ENCODE assay signal across 17 cellular contexts in genomic region chr2:41926614-41927580, GRCh38.
DNase-seq lines count a peak whose midpoint lies in the region; ATAC-seq and TF ChIP-seq lines count a peak whose summit lies in the region.
"Had no signal": no experiment of that assay in that cellular context is flagged by ENCODE, and none has a peak within 500 bp of the region (broad histone marks: within the 10 kb centered on the region; RNA-seq: fewer than 3 reads in every experiment).

No MANE protein-coding gene starts in this region.

- TF ChIP-seq CTCF in heart right ventricle (IDR thresholded peaks at IDR 0.05) (no peak), osteocyte (IDR thresholded peaks at IDR 0.05) (no peak), uterus (IDR thresholded peaks at IDR 0.05) (no peak)

- H3K27ac ChIP-seq in heart right ventricle = peak overlapping the region; percentile 29 to 88 (median 78)
- H3K27ac ChIP-seq in uterus = peak overlapping the region; percentile 55 to 78
- H3K27ac ChIP-seq: 22Rv1, neutrophil had no signal

- H3K36me3 Mint-ChIP-seq in activated naive CD8-positive, alpha-beta T cell treated with anti-CD3 and anti-CD28 coated beads, Interleukin-2, amount 50 U/mL, for 24 hours (ENCODE audit: low read depth) = no peaks in the 10 kb centered on the region
- H3K36me3 Mint-ChIP-seq in activated naive CD8-positive, alpha-beta T cell treated with anti-CD3 and anti-CD28 coated beads for 36 hours = no peaks in the 10 kb centered on the region
- no peaks in the 10 kb centered on the region for H3K36me3 Mint-ChIP-seq in osteocyte (ENCODE audit: unreplicated experiment)
- H3K36me3 Mint-ChIP-seq in activated naive CD4-positive, alpha-beta T cell treated with anti-CD3 and anti-CD28 coated beads, Interleukin-2, amount 50 U/mL, for 72 hours = peaks cover 0 to 10% of the 10 kb centered on the region in 2 donors

- H3K4me1 Mint-ChIP-seq in activated naive CD8-positive, alpha-beta T cell treated with anti-CD3 and anti-CD28 coated beads, Interleukin-2, amount 50 U/mL, for 24 hours = no peaks in the 10 kb centered on the region
- no peaks in the 10 kb centered on the region for H3K4me1 Mint-ChIP-seq in activated naive CD8-positive, alpha-beta T cell treated with anti-CD3 and anti-CD28 coated beads for 36 hours
- peaks cover 56% of the 10 kb centered on the region for H3K4me1 Mint-ChIP-seq in osteocyte (ENCODE audit: unreplicated experiment)

- H3K4me1 ChIP-seq in heart right ventricle = peaks cover 8 to 66% (median 40%) of the 10 kb centered on the region in 9 donors
- no peaks in the 10 kb centered on the region for H3K4me1 ChIP-seq in uterus

- H3K9me3 Mint-ChIP-seq in activated naive CD8-positive, alpha-beta T cell treated with anti-CD3 and anti-CD28 coated beads, Interleukin-2, amount 50 U/mL, for 24 hours = no peaks in the 10 kb centered on the region
- H3K9me3 Mint-ChIP-seq in activated naive CD8-positive, alpha-beta T cell treated with anti-CD3 and anti-CD28 coated beads for 36 hours = peaks cover 1% of the 10 kb centered on the region
- no peaks in the 10 kb centered on the region for H3K9me3 Mint-ChIP-seq in osteocyte (ENCODE audit: unreplicated experiment)
- peaks cover 0 to 3% of the 10 kb centered on the region in 2 donors for H3K9me3 Mint-ChIP-seq in activated naive CD4-positive, alpha-beta T cell treated with anti-CD3 and anti-CD28 coated beads, Interleukin-2, amount 50 U/mL, for 72 hours

- H3K27ac Mint-ChIP-seq in activated naive CD8-positive, alpha-beta T cell treated with anti-CD3 and anti-CD28 coated beads, Interleukin-2, amount 50 U/mL, for 24 hours = no peak overlapping the region
- no peak overlapping the region for H3K27ac Mint-ChIP-seq in activated naive CD8-positive, alpha-beta T cell treated with anti-CD3 and anti-CD28 coated beads for 36 hours
- H3K27ac Mint-ChIP-seq in osteocyte (ENCODE audit: unreplicated experiment) = peak overlapping the region; percentile 80
- no peak overlapping the region for H3K27ac Mint-ChIP-seq in activated naive CD4-positive, alpha-beta T cell treated with anti-CD3 and anti-CD28 coated beads, Interleukin-2, amount 50 U/mL, for 72 hours

- H3K27me3 Mint-ChIP-seq in activated naive CD8-positive, alpha-beta T cell treated with anti-CD3 and anti-CD28 coated beads, Interleukin-2, amount 50 U/mL, for 24 hours = no peaks in the 10 kb centered on the region
- no peaks in the 10 kb centered on the region for H3K27me3 Mint-ChIP-seq in activated naive CD8-positive, alpha-beta T cell treated with anti-CD3 and anti-CD28 coated beads for 36 hours
- H3K27me3 Mint-ChIP-seq in osteocyte (ENCODE audit: unreplicated experiment) = no peaks in the 10 kb centered on the region

- H3K4me3 ChIP-seq in heart right ventricle = no peak overlapping the region
- no peak overlapping the region for H3K4me3 ChIP-seq in uterus

- H3K27me3 ChIP-seq in heart right ventricle = no peaks in the 10 kb centered on the region
- no peaks in the 10 kb centered on the region for H3K27me3 ChIP-seq in uterus
- H3K27me3 ChIP-seq: neutrophil had no signal

- peaks cover 0 to 3% (median 0%) of the 10 kb centered on the region in 11 donors for H3K9me3 ChIP-seq in heart right ventricle
- no peaks in the 10 kb centered on the region for H3K9me3 ChIP-seq in uterus
- H3K9me3 ChIP-seq: neutrophil had no signal

- no peak for TF ChIP-seq POLR2A in uterus (IDR thresholded peaks at IDR 0.05)

- 38 to 39% methylated on average over 8 of the region's 8 CpGs for WGBS in heart right ventricle, 2 donors

- no peak overlapping the region for H3K4me3 Mint-ChIP-seq in activated naive CD8-positive, alpha-beta T cell treated with anti-CD3 and anti-CD28 coated beads, Interleukin-2, amount 50 U/mL, for 24 hours
- H3K4me3 Mint-ChIP-seq in activated naive CD8-positive, alpha-beta T cell treated with anti-CD3 and anti-CD28 coated beads for 36 hours = no peak overlapping the region
- no peak overlapping the region for H3K4me3 Mint-ChIP-seq in osteocyte (ENCODE audit: unreplicated experiment)

- H3K36me3 ChIP-seq in heart right ventricle (no peaks in the 10 kb centered on the region), uterus (no peaks in the 10 kb centered on the region)
- H3K36me3 ChIP-seq: neutrophil had no signal

- ATAC-seq in activated naive CD8-positive, alpha-beta T cell treated with anti-CD3 and anti-CD28 coated beads, Interleukin-2, amount 50 U/mL, for 24 hours = peak; percentile 12
- ATAC-seq in heart right ventricle (peak in 7 of 8 donors; percentile 15 to 60 (median 30)), GM21423 (IDR thresholded peaks at IDR 0.05; ENCODE audit: unreplicated experiment) (no peak)
- no peak for ATAC-seq in activated naive CD4-positive, alpha-beta T cell treated with anti-CD3 and anti-CD28 coated beads, Interleukin-2, amount 50 U/mL, for 72 hours
- ATAC-seq: activated CD4-positive, CD25-positive, alpha-beta regulatory T cell treated with anti-CD3 and anti-CD28 coated beads, Interleukin-2, amount 50 U/mL, for 24 hours had no signal

- no peak for DNase-seq in activated naive CD8-positive, alpha-beta T cell treated with anti-CD3 and anti-CD28 coated beads, Interleukin-2, amount 50 U/mL, for 24 hours
- DNase-seq in activated naive CD8-positive, alpha-beta T cell treated with anti-CD3 and anti-CD28 coated beads for 36 hours = no peak
- DNase-seq in heart right ventricle (no peak), osteocyte (ENCODE audit: extremely low spot score, unreplicated experiment) (no peak), uterus (peak; percentile 63 to 76)
- DNase-seq in stimulated activated CD4-positive, alpha-beta T cell treated with anti-CD3 and anti-CD28 coated beads, Interleukin-2, amount 100 ng/mL, for 24 hours = no peak
- no peak for DNase-seq in activated naive CD4-positive, alpha-beta T cell treated with anti-CD3 and anti-CD28 coated beads, Interleukin-2, amount 50 U/mL, for 72 hours (ENCODE audit: low spot score in 2 of 2)
- DNase-seq: activated T-cell treated with anti-CD3 and anti-CD28 coated beads, Interleukin-2, amount 50 U/mL, for 1 hour; COR-L47; effector CD4-positive, alpha-beta T cell; Kasumi-1; NCI-H2107; NK-92 treated with Interleukin-12 subunit alpha and Interleukin-12 subunit beta, amount 100 ng/mL, for 24 hours had no signal

- intact Hi-C loops in heart right ventricle (cut with DNase I) = loop anchor here in 5 of 10 donors (5.0 kb wide), 1 partner anchor 125 kb away; no protein-coding TSS in a partner anchor
- intact Hi-C loops in uterus (cut with DNase I; ENCODE audit: low total_unique reads) = no loop called here

Comparison
In these comparisons a context has a peak if more than half of its experiments do, and no peak if none do; other contexts are left out.
1. ATAC-seq: peak in activated naive CD8-positive, alpha-beta T cell treated with anti-CD3 and anti-CD28 coated beads, Interleukin-2, amount 50 U/mL, for 24 hours (single experiment) and heart right ventricle (7 of 8); none in GM21423 (single experiment) and activated naive CD4-positive, alpha-beta T cell treated with anti-CD3 and anti-CD28 coated beads, Interleukin-2, amount 50 U/mL, for 72 hours (0 of 2).
2. DNase-seq: peak in uterus (2 of 2); none in activated naive CD8-positive, alpha-beta T cell treated with anti-CD3 and anti-CD28 coated beads, Interleukin-2, amount 50 U/mL, for 24 hours (single experiment), activated naive CD8-positive, alpha-beta T cell treated with anti-CD3 and anti-CD28 coated beads for 36 hours (single experiment), heart right ventricle (0 of 2), osteocyte (single experiment), stimulated activated CD4-positive, alpha-beta T cell treated with anti-CD3 and anti-CD28 coated beads, Interleukin-2, amount 100 ng/mL, for 24 hours (0 of 2) and activated naive CD4-positive, alpha-beta T cell treated with anti-CD3 and anti-CD28 coated beads, Interleukin-2, amount 50 U/mL, for 72 hours (0 of 2).